In genomic region chr7:12686234-12686893, GRCh38 we compare ENCODE assay signal across 8 cellular contexts. TPM values are rescaled to one million over a fixed set of nuclear protein-coding genes. Genes with fewer than 3 reads are reported as not detected.
DNase-seq lines count a peak whose midpoint lies in the region; ATAC-seq and TF ChIP-seq lines count a peak whose summit lies in the region.

No MANE protein-coding gene starts in this region.

- H3K4me3 ChIP-seq in fibroblast of pulmonary artery (replicated peaks; ENCODE audit: low read depth, low read length), result peak overlapping the region; percentile 67

- no peaks in the 10 kb centered on the region for H3K9me3 Mint-ChIP-seq in activated T-helper 17 cell treated with anti-CD3 and anti-CD28 coated beads, Interleukin-2, amount 50 U/mL, for 72 hours
- no peaks in the 10 kb centered on the region for H3K9me3 Mint-ChIP-seq in natural killer cell treated with Interleukin-12 subunit alpha and Interleukin-12 subunit beta and Interleukin-15 and Interleukin-18, amount 100 ng/mL, for 72 hours

- peak overlapping the region; percentile 91 for H3K27ac Mint-ChIP-seq in activated T-helper 17 cell treated with anti-CD3 and anti-CD28 coated beads, Interleukin-2, amount 50 U/mL, for 72 hours
- H3K27ac Mint-ChIP-seq in natural killer cell treated with Interleukin-12 subunit alpha and Interleukin-12 subunit beta and Interleukin-15 and Interleukin-18, amount 100 ng/mL, for 72 hours, result peak overlapping the region; percentile 54 to 85

- peak; percentile 72 for ATAC-seq in GM21786 (IDR thresholded peaks at IDR 0.05; ENCODE audit: unreplicated experiment)
- ATAC-seq in activated T-helper 17 cell treated with anti-CD3 and anti-CD28 coated beads, Interleukin-2, amount 50 U/mL, for 72 hours (replicated peaks), result peak; percentile 91
- ATAC-seq in natural killer cell treated with Interleukin-12 subunit alpha and Interleukin-12 subunit beta and Interleukin-15 and Interleukin-18, amount 100 ng/mL, for 72 hours, result peak; percentile 95 to 97
- peak; percentile 95 for ATAC-seq in stimulated activated naive CD8-positive, alpha-beta T cell treated with anti-CD3 and anti-CD28 coated beads, Interleukin-15, Interleukin-2, amounts not matched to agents 100 U/mL and 50 U/mL, for 24 hours

- peaks cover 10% of the 10 kb centered on the region for H3K4me1 Mint-ChIP-seq in activated T-helper 17 cell treated with anti-CD3 and anti-CD28 coated beads, Interleukin-2, amount 50 U/mL, for 72 hours
- peaks cover 19 to 33% of the 10 kb centered on the region in 2 donors for H3K4me1 Mint-ChIP-seq in natural killer cell treated with Interleukin-12 subunit alpha and Interleukin-12 subunit beta and Interleukin-15 and Interleukin-18, amount 100 ng/mL, for 72 hours (ENCODE audit: low read depth in 2 of 2)

- H3K36me3 Mint-ChIP-seq in activated T-helper 17 cell treated with anti-CD3 and anti-CD28 coated beads, Interleukin-2, amount 50 U/mL, for 72 hours (ENCODE audit: low read depth), result peaks cover 27% of the 10 kb centered on the region
- no peaks in the 10 kb centered on the region for H3K36me3 Mint-ChIP-seq in natural killer cell treated with Interleukin-12 subunit alpha and Interleukin-12 subunit beta and Interleukin-15 and Interleukin-18, amount 100 ng/mL, for 72 hours

- DNase-seq in DMS79 (lab: John Stamatoyannopoulos, UW) (peak; percentile 88), KG1 (lab: John Stamatoyannopoulos, UW) (peak; percentile 48), RKO (ENCODE audit: low spot score) (peak; percentile 95), fibroblast of pulmonary artery (ENCODE audit: low read depth) (peak; percentile 89)
- peak; percentile 98 for DNase-seq in natural killer cell treated with Interleukin-12 subunit alpha and Interleukin-12 subunit beta and Interleukin-15 and Interleukin-18, amount 100 ng/mL, for 72 hours (ENCODE audit: low spot score)
- peak; percentile 95 for DNase-seq in stimulated activated naive CD8-positive, alpha-beta T cell treated with anti-CD3 and anti-CD28 coated beads, Interleukin-15, Interleukin-2, amounts not matched to agents 100 U/mL and 50 U/mL, for 24 hours

- H3K4me3 Mint-ChIP-seq in activated T-helper 17 cell treated with anti-CD3 and anti-CD28 coated beads, Interleukin-2, amount 50 U/mL, for 72 hours, result peak overlapping the region; percentile 92
- peak overlapping the region; percentile 93 for H3K4me3 Mint-ChIP-seq in natural killer cell treated with Interleukin-12 subunit alpha and Interleukin-12 subunit beta and Interleukin-15 and Interleukin-18, amount 100 ng/mL, for 72 hours

- H3K27me3 Mint-ChIP-seq in activated T-helper 17 cell treated with anti-CD3 and anti-CD28 coated beads, Interleukin-2, amount 50 U/mL, for 72 hours, result no peaks in the 10 kb centered on the region
- H3K27me3 Mint-ChIP-seq in natural killer cell treated with Interleukin-12 subunit alpha and Interleukin-12 subunit beta and Interleukin-15 and Interleukin-18, amount 100 ng/mL, for 72 hours, result no peaks in the 10 kb centered on the region

- peak; percentile 34 for TF ChIP-seq CTCF in fibroblast of pulmonary artery (IDR thresholded peaks at IDR 0.05; ENCODE audit: low read length, missing control alignments)

RNA-seq across cellular contexts. Expression of gene ARL4A, which starts 1.1 kb away (rescaled TPM):
- total RNA-seq in activated T-helper 17 cell treated with anti-CD3 and anti-CD28 coated beads, Interleukin-2, amount 50 U/mL, for 72 hours, result 10 to 100 TPM; 12.4 to 17.0 TPM
- 10 to 100 TPM in 1 of 2 donors, 1 to 10 TPM in 1; 9.4 to 16.3 TPM for total RNA-seq in natural killer cell treated with Interleukin-12 subunit alpha and Interleukin-12 subunit beta and Interleukin-15 and Interleukin-18, amount 100 ng/mL, for 72 hours

Comparison
In these comparisons a context has a peak if more than half of its experiments do, and no peak if none do; other contexts are left out.
1. Peak in every context shown above with its lines: DNase-seq, ATAC-seq and H3K4me3 ChIP-seq.
2. DNase-seq: peak in every context shown above with its lines; median percentile 98 in natural killer cell treated with Interleukin-12 subunit alpha and Interleukin-12 subunit beta and Interleukin-15 and Interleukin-18, amount 100 ng/mL, for 72 hours; 95 in RKO; 95 in stimulated activated naive CD8-positive, alpha-beta T cell treated with anti-CD3 and anti-CD28 coated beads, Interleukin-15, Interleukin-2, amounts not matched to agents 100 U/mL and 50 U/mL, for 24 hours; 89 in fibroblast of pulmonary artery; 88 in DMS79; 48 in KG1.